In the genomic region with DNA sequence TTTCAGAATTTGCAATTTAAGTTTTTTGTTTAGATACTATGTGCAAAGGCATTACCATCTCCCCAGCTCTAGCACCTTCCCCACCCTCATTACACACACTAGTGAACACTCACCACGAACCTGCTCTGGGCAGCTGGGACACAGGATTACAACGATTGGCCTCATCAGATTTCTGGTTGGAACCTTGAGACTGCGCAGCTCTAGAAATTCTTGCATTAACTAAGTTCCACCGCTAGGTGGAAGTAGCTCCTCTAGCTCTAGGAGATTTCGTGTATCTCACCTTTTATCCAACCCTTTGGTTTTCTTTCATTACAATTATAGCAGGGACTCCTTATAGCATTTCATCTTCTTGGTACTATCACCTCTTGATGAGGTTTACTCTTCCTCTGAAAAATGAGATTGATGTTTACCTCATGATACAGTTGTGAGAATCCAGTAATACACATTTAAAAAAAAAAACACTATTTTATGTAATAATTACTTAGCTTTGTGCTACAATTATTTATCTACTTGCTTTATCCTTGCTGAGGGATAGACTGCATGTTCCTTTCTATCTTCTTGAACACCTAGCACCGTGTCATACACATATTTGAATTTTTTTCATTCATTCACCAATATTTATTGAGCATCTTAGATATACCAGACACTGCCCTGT, we compare ENCODE assay signal across 8 cellular contexts. TPM values are rescaled to one million over a fixed set of nuclear protein-coding genes. Genes with fewer than 3 reads are reported as not detected.
DNase-seq lines count a peak whose midpoint lies in the region; ATAC-seq and TF ChIP-seq lines count a peak whose summit lies in the region.

No MANE protein-coding gene starts in this region.

- no peaks in the 10 kb centered on the region for H3K36me3 ChIP-seq in effector memory CD4-positive, alpha-beta T cell (ENCODE audit: control insufficient read depth, insufficient read depth, low read length)

- no peak overlapping the region for H3K4me3 Mint-ChIP-seq in glutamatergic neuron (ENCODE audit: unreplicated experiment)

- no peak overlapping the region for H3K27ac Mint-ChIP-seq in glutamatergic neuron (ENCODE audit: unreplicated experiment)

- no peaks in the 10 kb centered on the region for H3K27me3 Mint-ChIP-seq in glutamatergic neuron (ENCODE audit: unreplicated experiment)

- H3K27ac ChIP-seq in effector memory CD4-positive, alpha-beta T cell (ENCODE audit: insufficient read depth, low read length, poor library complexity, severe bottlenecking), result no peak overlapping the region

- DNase-seq in Daoy (ENCODE audit: low read depth) (peak; percentile 46), NCI-H2171 treated with DMSO at 0.1 percent for 48 hours (lab: John Stamatoyannopoulos, UW) (peak; percentile 64), glutamatergic neuron (no peak), renal cortical epithelial cell (ENCODE audit: low read depth) (peak; percentile 57)
- no peak for DNase-seq in effector memory CD4-positive, alpha-beta T cell

- no peaks in the 10 kb centered on the region for H3K4me1 Mint-ChIP-seq in glutamatergic neuron (ENCODE audit: low read depth, unreplicated experiment)

- no peaks in the 10 kb centered on the region for H3K4me1 ChIP-seq in effector memory CD4-positive, alpha-beta T cell (ENCODE audit: control insufficient read depth, insufficient read depth, low read length, poor library complexity, severe bottlenecking)

- ATAC-seq in GM19395 (IDR thresholded peaks at IDR 0.05; ENCODE audit: unreplicated experiment) (peak; percentile 98), HG03175 (IDR thresholded peaks at IDR 0.05; ENCODE audit: unreplicated experiment) (peak; percentile 94)

- H3K4me3 ChIP-seq in WI38 (ENCODE audit: low read depth, low read length), result no peak overlapping the region
- H3K4me3 ChIP-seq in effector memory CD4-positive, alpha-beta T cell (ENCODE audit: insufficient read depth, low read depth, low read length, poor library complexity, severe bottlenecking), result no peak overlapping the region

- H3K36me3 Mint-ChIP-seq in glutamatergic neuron (ENCODE audit: unreplicated experiment), result no peaks in the 10 kb centered on the region

- no peaks in the 10 kb centered on the region for H3K9me3 Mint-ChIP-seq in glutamatergic neuron (ENCODE audit: unreplicated experiment)

- TF ChIP-seq CTCF in WI38 (IDR thresholded peaks at IDR 0.05; ENCODE audit: low read depth, low read length) (peak; percentile 73), glutamatergic neuron (IDR thresholded peaks at IDR 0.05; ENCODE audit: partially characterized antibody, unreplicated experiment) (peak; percentile 92)

- H3K9me3 ChIP-seq in effector memory CD4-positive, alpha-beta T cell (ENCODE audit: control insufficient read depth, low read length), result no peaks in the 10 kb centered on the region

- H3K27me3 ChIP-seq in effector memory CD4-positive, alpha-beta T cell (replicated peaks; ENCODE audit: control insufficient read depth, insufficient read depth, low read length, poor library complexity, severe bottlenecking), result no peaks in the 10 kb centered on the region

RNA-seq across cellular contexts. Expression of gene PLOD2, which starts 28.7 kb away (rescaled TPM):
- total RNA-seq in Daoy (2014; rRNA removed; shearing (Covaris generic)), result 80.5 and 89.4 TPM in 2 replicates
- total RNA-seq in glutamatergic neuron (ENCODE audit: unreplicated experiment) (45.6 TPM), renal cortical epithelial cell (284 and 348 TPM in 2 replicates)

Comparison
In these comparisons a context has a peak if more than half of its experiments do, and no peak if none do; other contexts are left out.
1. DNase-seq: peak in Daoy (single experiment), NCI-H2171 treated with DMSO at 0.1 percent for 48 hours (single experiment) and renal cortical epithelial cell (single experiment); none in glutamatergic neuron (single experiment) and effector memory CD4-positive, alpha-beta T cell (0 of 3).